27 cellular contexts compared by ENCODE assay signal in the genomic region with DNA sequence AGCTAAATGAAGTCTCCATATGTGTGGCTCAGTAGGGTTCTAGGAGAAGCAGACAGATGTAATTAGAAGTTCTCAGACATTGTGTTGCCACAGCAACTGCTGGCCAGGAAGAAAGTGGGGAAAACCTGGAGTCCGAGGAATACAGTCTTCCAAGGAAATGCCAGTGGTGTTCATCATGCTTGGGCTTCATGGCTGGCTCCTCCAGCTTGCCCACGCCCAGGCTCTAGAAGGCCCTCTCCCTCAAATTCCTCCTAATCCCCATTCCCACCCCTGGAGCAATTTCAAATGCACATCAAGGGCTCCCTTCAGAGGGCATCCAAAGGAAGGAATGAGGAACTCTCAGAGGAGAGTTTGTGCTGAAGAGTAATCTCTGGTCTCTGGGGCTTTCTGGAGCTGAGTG. TPM values are rescaled to one million over a fixed set of nuclear protein-coding genes. Genes with fewer than 3 reads are reported as not detected.
A peak's percentile ranks its signal among the peaks of the same experiment; 100 is the strongest.
DNase-seq lines count a peak whose midpoint lies in the region; ATAC-seq and TF ChIP-seq lines count a peak whose summit lies in the region.
"Had no signal": no experiment of that assay in that cellular context is flagged by ENCODE, and none has a peak within 500 bp of the region (broad histone marks: within the 10 kb centered on the region; RNA-seq: fewer than 3 reads in every experiment).

No MANE protein-coding gene starts in this region.

- H3K27ac ChIP-seq in AG04450 (ENCODE audit: low read depth, low read length) (peak overlapping the region; percentile 69), neural progenitor cell (no peak overlapping the region)
- H3K27ac ChIP-seq: SJCRH30, uterus had no signal

- H3K9me3 Mint-ChIP-seq in HFFc6 = no peaks in the 10 kb centered on the region
- no peaks in the 10 kb centered on the region for H3K9me3 Mint-ChIP-seq in chondrocyte (ENCODE audit: low read depth)
- H3K9me3 Mint-ChIP-seq in neural progenitor cell = no peaks in the 10 kb centered on the region
- H3K9me3 Mint-ChIP-seq: activated CD4-positive, alpha-beta memory T cell treated with anti-CD3 and anti-CD28 coated beads, Interleukin-2, amount 10 ng/mL, durations not matched to agents 7 days and 5 days; CD8-positive, alpha-beta T cell; GM23338; memory B cell; natural killer cell treated with Interleukin-12 subunit alpha and Interleukin-12 subunit beta and Interleukin-15 and Interleukin-18, amount 100 ng/mL, for 72 hours had no signal

- DNase-seq in AG04450 (ENCODE audit: low read depth, low spot score) (no peak), HFFc6 (peak; percentile 53), chondrocyte (ENCODE audit: low spot score) (no peak), neural progenitor cell (ENCODE audit: low spot score) (no peak), NCI-H2081 treated with DMSO at 0.1 percent for 48 hours (lab: John Stamatoyannopoulos, UW) (no peak), NCI-H2196 (lab: John Stamatoyannopoulos, UW; ENCODE audit: unreplicated experiment) (no peak)
- no peak for DNase-seq in activated naive CD4-positive, alpha-beta T cell treated with anti-CD3 and anti-CD28 coated beads, Interleukin-2, amount 50 U/mL, for 16 hours
- DNase-seq: activated CD4-positive, alpha-beta memory T cell treated with anti-CD3 and anti-CD28 coated beads, Interleukin-2, amount 10 ng/mL, durations not matched to agents 7 days and 5 days; activated CD4-positive, CD25-positive, alpha-beta regulatory T cell; activated naive CD4-positive, alpha-beta T cell; activated T-cell treated with anti-CD3 and anti-CD28 coated beads, Interleukin-2, amount 50 U/mL, for 1 hour; aorta; CD8-positive, alpha-beta T cell; hippocampal formation; kidney; NCI-H1436; NCI-H2171 treated with DMSO at 0.1 percent for 48 hours; NCI-H748 treated with DMSO at 0.1 percent for 48 hours; OCI-M1; SJCRH30; small intestine; stimulated activated CD4-positive, alpha-beta T cell treated with anti-CD3 and anti-CD28 coated beads, Interleukin-4, amount 100 ng/mL, for 1 hour; uterus had no signal

- POLR2A ChIA-PET in AG04450 (lab: Yijun Ruan, JAX) = no interaction called here

- H3K4me1 ChIP-seq in neural progenitor cell = peaks cover 29% of the 10 kb centered on the region

- H3K4me1 Mint-ChIP-seq in HFFc6 (ENCODE audit: low read depth) (peaks cover 100% of the 10 kb centered on the region), chondrocyte (ENCODE audit: low read depth) (peaks cover 99% of the 10 kb centered on the region), neural progenitor cell (peaks cover 40% of the 10 kb centered on the region)
- H3K4me1 Mint-ChIP-seq: activated CD4-positive, alpha-beta memory T cell treated with anti-CD3 and anti-CD28 coated beads, Interleukin-2, amount 10 ng/mL, durations not matched to agents 7 days and 5 days; memory B cell had no signal

- H3K27ac Mint-ChIP-seq in HFFc6 = peak overlapping the region; percentile 80
- H3K27ac Mint-ChIP-seq in chondrocyte (ENCODE audit: unreplicated experiment) = peak overlapping the region; percentile 97
- peak overlapping the region; percentile 62 for H3K27ac Mint-ChIP-seq in neural progenitor cell
- H3K27ac Mint-ChIP-seq: activated CD4-positive, alpha-beta memory T cell treated with anti-CD3 and anti-CD28 coated beads, Interleukin-2, amount 10 ng/mL, durations not matched to agents 7 days and 5 days; CD8-positive, alpha-beta T cell; memory B cell; natural killer cell treated with Interleukin-12 subunit alpha and Interleukin-12 subunit beta and Interleukin-15 and Interleukin-18, amount 100 ng/mL, for 72 hours had no signal

- H3K4me3 ChIP-seq in AG04450 (ENCODE audit: low read depth, low read length) (no peak overlapping the region), neural progenitor cell (no peak overlapping the region)
- H3K4me3 ChIP-seq: GM23338, SJCRH30, uterus had no signal

- H3K4me3 Mint-ChIP-seq in HFFc6 (peak overlapping the region; percentile 64), chondrocyte (ENCODE audit: unreplicated experiment) (peak overlapping the region; percentile 23), neural progenitor cell (peak overlapping the region; percentile 3)
- H3K4me3 Mint-ChIP-seq: activated CD4-positive, alpha-beta memory T cell treated with anti-CD3 and anti-CD28 coated beads, Interleukin-2, amount 10 ng/mL, durations not matched to agents 7 days and 5 days; CD8-positive, alpha-beta T cell; GM23338; memory B cell; natural killer cell treated with Interleukin-12 subunit alpha and Interleukin-12 subunit beta and Interleukin-15 and Interleukin-18, amount 100 ng/mL, for 72 hours had no signal

- H3K36me3 ChIP-seq in neural progenitor cell = peaks cover 10% of the 10 kb centered on the region
- H3K36me3 ChIP-seq: uterus had no signal

- H4K20me1 ChIP-seq in neural progenitor cell (ENCODE audit: low read depth) = no peaks in the 10 kb centered on the region

- CTCF ChIA-PET in AG04450 (lab: Charles Lee) = interaction anchor here (0.9 to 2.2 kb wide), 2 partner anchors 11 to 130 kb away, joined by 3 to 10 read pairs; no protein-coding TSS in a partner anchor

- H3K27me3 Mint-ChIP-seq in HFFc6 (ENCODE audit: insufficient read depth) = peaks cover 28% of the 10 kb centered on the region
- no peaks in the 10 kb centered on the region for H3K27me3 Mint-ChIP-seq in chondrocyte (ENCODE audit: low read depth)
- peaks cover 4% of the 10 kb centered on the region for H3K27me3 Mint-ChIP-seq in neural progenitor cell (ENCODE audit: insufficient read depth, low read depth)

- ATAC-seq in HG02642 (IDR thresholded peaks at IDR 0.05; ENCODE audit: poor library complexity, unreplicated experiment) = no peak
- ATAC-seq: CD8-positive, alpha-beta T cell; GM23338; natural killer cell treated with Interleukin-12 subunit alpha and Interleukin-12 subunit beta and Interleukin-15 and Interleukin-18, amount 100 ng/mL, for 72 hours had no signal

- H2AFZ ChIP-seq in neural progenitor cell (replicated peaks) = no peak overlapping the region
- H2AFZ ChIP-seq: GM23338 had no signal

- H3K9me3 ChIP-seq in AG04450 (ENCODE audit: control insufficient read depth, insufficient read depth, low read length) (no peaks in the 10 kb centered on the region), neural progenitor cell (ENCODE audit: low read depth) (no peaks in the 10 kb centered on the region)
- H3K9me3 ChIP-seq: SJCRH30, uterus had no signal

- H3K79me2 ChIP-seq in neural progenitor cell (ENCODE audit: low read depth) = peaks cover 28% of the 10 kb centered on the region

- TF ChIP-seq CTCF in AG04450 (IDR thresholded peaks at IDR 0.05; ENCODE audit: low read depth, low read length) = no peak
- TF ChIP-seq CTCF in HFFc6 (IDR thresholded peaks at IDR 0.05) = no peak
- no peak for TF ChIP-seq CTCF in chondrocyte (IDR thresholded peaks at IDR 0.05)
- no peak for TF ChIP-seq CTCF in neural progenitor cell (IDR thresholded peaks at IDR 0.05)

- H3F3A ChIP-seq in neural progenitor cell (ENCODE audit: low read depth) = no peaks in the 10 kb centered on the region

- no peak overlapping the region for H3K9ac ChIP-seq in neural progenitor cell

- H3K4me2 ChIP-seq in neural progenitor cell = no peak overlapping the region
- H3K4me2 ChIP-seq: GM23338 had no signal

- H3K36me3 Mint-ChIP-seq in HFFc6 (ENCODE audit: low read depth) = peaks cover 74% of the 10 kb centered on the region
- peaks cover 34% of the 10 kb centered on the region for H3K36me3 Mint-ChIP-seq in chondrocyte (ENCODE audit: low read depth)
- H3K36me3 Mint-ChIP-seq in neural progenitor cell = peaks cover 26% of the 10 kb centered on the region
- H3K36me3 Mint-ChIP-seq: CD8-positive, alpha-beta T cell; memory B cell; natural killer cell treated with Interleukin-12 subunit alpha and Interleukin-12 subunit beta and Interleukin-15 and Interleukin-18, amount 100 ng/mL, for 72 hours had no signal

- H3K27me3 ChIP-seq in AG04450 (ENCODE audit: control insufficient read depth, insufficient read depth, low read length) (no peaks in the 10 kb centered on the region), neural progenitor cell (no peaks in the 10 kb centered on the region)
- H3K27me3 ChIP-seq: SJCRH30, uterus had no signal

RNA-seq across cellular contexts. Expression of gene FSTL1, which starts 21.9 kb away (rescaled TPM):
- polyA plus RNA-seq in AG04450 (2011; rRNA removed) = 1,126 and 1,300 TPM in 2 replicates
- 1,078 and 1,284 TPM in 2 replicates for polyA minus RNA-seq in AG04450 (2011; rRNA and poly(A)+ RNA removed)
- total RNA-seq in HFFc6 (2021; fragmentation: NEBNext Ultra II Directional; extraction: Animal tissue kit (Norgen Biotek cat#: 25700)) = 1,000 to 10,000 TPM; 1,595 to 1,958 (median 1,726) TPM
- 2,561 to 3,511 TPM (median 3,398 TPM) in 3 replicates for total RNA-seq in chondrocyte
- total RNA-seq in neural progenitor cell (ENCODE audit: low replicate concordance) = 280 and 327 TPM in 2 replicates

Comparison
In these comparisons a context has a peak if more than half of its experiments do, and no peak if none do; other contexts are left out.
1. H3K4me3 Mint-ChIP-seq: peak in every context shown above with its lines; median percentile 64 in HFFc6; 23 in chondrocyte; 3 in neural progenitor cell.